20 cellular contexts compared by ENCODE assay signal in the genomic region with DNA sequence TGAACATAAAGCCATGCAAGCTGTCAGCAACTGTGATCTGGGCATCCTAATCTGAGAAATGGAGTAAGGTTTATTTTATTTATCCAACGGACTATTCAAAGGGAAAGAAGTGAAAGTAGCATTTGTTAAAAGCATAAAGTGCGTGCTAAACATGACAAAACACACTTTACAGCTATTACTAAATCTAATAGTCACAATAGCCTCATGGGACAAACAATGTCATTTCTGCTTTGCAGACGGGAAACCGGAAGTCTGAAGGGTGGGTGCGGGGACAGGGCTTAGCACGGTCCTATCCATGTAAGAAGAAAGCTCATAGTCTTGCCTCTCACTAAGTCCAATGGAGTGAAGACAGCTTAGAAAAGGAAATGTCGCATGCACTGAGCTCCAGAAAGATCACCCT.
A peak's percentile ranks its signal among the peaks of the same experiment; 100 is the strongest.
DNase-seq lines count a peak whose midpoint lies in the region; ATAC-seq and TF ChIP-seq lines count a peak whose summit lies in the region.
"Had no signal": no experiment of that assay in that cellular context is flagged by ENCODE, and none has a peak within 500 bp of the region (broad histone marks: within the 10 kb centered on the region; RNA-seq: fewer than 3 reads in every experiment).

No MANE protein-coding gene starts in this region.

- H3K9me3 ChIP-seq in PC-3 (ENCODE audit: low read length) (no peaks in the 10 kb centered on the region), hepatocyte (ENCODE audit: low read depth) (no peaks in the 10 kb centered on the region)
- H3K9me3 ChIP-seq: transverse colon had no signal

- H3K4me2 ChIP-seq in PC-3 (ENCODE audit: low read length) (peak overlapping the region; percentile 69), hepatocyte (peak overlapping the region; percentile 9)

- H3K79me2 ChIP-seq in PC-3 (ENCODE audit: low read length) (no peaks in the 10 kb centered on the region), hepatocyte (no peaks in the 10 kb centered on the region)

- no peaks in the 10 kb centered on the region for H3F3A ChIP-seq in PC-3 (ENCODE audit: low read length, unreplicated experiment)

- BruUV-seq in PC-3 (replicated peaks; lab: Mats Ljungman, UMichigan): no TSS peak

- H3K27me3 ChIP-seq in PC-3 (ENCODE audit: low read length): peaks cover 33% of the 10 kb centered on the region
- no peaks in the 10 kb centered on the region for H3K27me3 ChIP-seq in hepatocyte
- H3K27me3 ChIP-seq: foreskin keratinocyte, transverse colon had no signal

- H3K4me1 ChIP-seq in PC-3 (ENCODE audit: insufficient read depth, low read length) (peaks cover 17% of the 10 kb centered on the region), hepatocyte (ENCODE audit: insufficient read depth) (peaks cover 3% of the 10 kb centered on the region)
- H3K4me1 ChIP-seq: foreskin keratinocyte, transverse colon had no signal

- intact Hi-C loops in left ventricle myocardium superior (cut with micrococcal nuclease): no loop called here
- intact Hi-C loops in Right ventricle myocardium superior (cut with DNase I): no loop called here
- intact Hi-C loops in PC-3 (cut with micrococcal nuclease): no loop called here

- H3K9ac ChIP-seq in PC-3 (ENCODE audit: low read length): peak overlapping the region; percentile 14; the same call in 1 of the 2 replicates

- CTCF ChIA-PET in PC-3 (lab: Charles Lee): no interaction called here

- POLR2A ChIA-PET in PC-3 (lab: Charles Lee; ENCODE audit: unreplicated experiment): no interaction called here

- 79% methylated on average over 7 of the region's 7 CpGs for WGBS in hepatocyte (ENCODE audit: low lambda C conversion rate, missing lambda C conversion rate)

- H3K9me2 ChIP-seq in PC-3 (replicated peaks; ENCODE audit: low read length) (no peaks in the 10 kb centered on the region), hepatocyte (replicated peaks; ENCODE audit: insufficient read depth) (no peaks in the 10 kb centered on the region)

- no peaks in the 10 kb centered on the region for H3K36me3 ChIP-seq in PC-3 (ENCODE audit: low read depth, low read length)
- H3K36me3 ChIP-seq in hepatocyte (replicated peaks; ENCODE audit: insufficient read depth, low read depth): no peaks in the 10 kb centered on the region
- H3K36me3 ChIP-seq: transverse colon had no signal

- H2AFZ ChIP-seq in PC-3 (ENCODE audit: low read length) (no peak overlapping the region), hepatocyte (no peak overlapping the region)

- H4K20me1 ChIP-seq in PC-3 (ENCODE audit: low read length): no peaks in the 10 kb centered on the region
- no peaks in the 10 kb centered on the region for H4K20me1 ChIP-seq in hepatocyte (ENCODE audit: insufficient read depth, poor library complexity, severe bottlenecking)

- H3K27ac ChIP-seq in PC-3 (ENCODE audit: low read length): peak overlapping the region; percentile 58
- peak overlapping the region; percentile 50 for H3K27ac ChIP-seq in hepatocyte
- H3K27ac ChIP-seq: foreskin keratinocyte, transverse colon had no signal

- ATAC-seq in left ventricle myocardium superior (peak; percentile 35), Right ventricle myocardium superior (ENCODE audit: poor library complexity) (no peak), PC-3 (peak; percentile 21), HG03135 (IDR thresholded peaks at IDR 0.05; ENCODE audit: unreplicated experiment) (no peak)
- ATAC-seq: stimulated activated memory B cell treated with anti-CD40 and anti-IgM and Interleukin-4, amounts not matched to agents 10 μg/mL and 1 μg/mL and 100 μg/mL, for 72 hours; T-cell had no signal

- H3K4me3 ChIP-seq in PC-3 (ENCODE audit: low read length) (peak overlapping the region; percentile 48; the same call in 1 of the 2 replicates), hepatocyte (no peak overlapping the region)
- H3K4me3 ChIP-seq: transverse colon had no signal

- TF ChIP-seq CTCF in PC-3 (conservative IDR thresholded peaks at IDR 0.05; ENCODE audit: low read depth, low read length): no peak
- TF ChIP-seq CTCF in hepatocyte (IDR thresholded peaks at IDR 0.05; ENCODE audit: poor library complexity): no peak

- no peak for DNase-seq in left ventricle myocardium superior
- DNase-seq in Right ventricle myocardium superior: no peak
- DNase-seq in PC-3: peak; percentile 4
- no peak for DNase-seq in hepatocyte (ENCODE audit: low spot score)
- no peak for DNase-seq in dermis blood vessel endothelial cell
- DNase-seq in NCI-H146 (lab: John Stamatoyannopoulos, UW): no peak
- no peak for DNase-seq in hippocampal formation (lab: John Stamatoyannopoulos, UW)
- DNase-seq: activated CD4-positive, alpha-beta T cell treated with anti-CD3 and anti-CD28 coated beads, Interleukin-2, amount 50 U/mL, for 4 hours; activated naive CD4-positive, alpha-beta T cell; activated T-cell treated with anti-CD3 and anti-CD28 coated beads for 4 hours; anterior cingulate cortex; midbrain; NCI-H82; RPMI8226; stimulated activated CD4-positive, alpha-beta T cell treated with anti-CD3 and anti-CD28 coated beads, Interleukin-15, amount 100 ng/mL, for 24 hours; T-cell; transverse colon had no signal

Comparison
In these comparisons a context has a peak if more than half of its experiments do, and no peak if none do; other contexts are left out.
1. ATAC-seq: peak in left ventricle myocardium superior (single experiment) and PC-3 (single experiment); none in Right ventricle myocardium superior (single experiment) and HG03135 (single experiment).